In the genomic region with DNA sequence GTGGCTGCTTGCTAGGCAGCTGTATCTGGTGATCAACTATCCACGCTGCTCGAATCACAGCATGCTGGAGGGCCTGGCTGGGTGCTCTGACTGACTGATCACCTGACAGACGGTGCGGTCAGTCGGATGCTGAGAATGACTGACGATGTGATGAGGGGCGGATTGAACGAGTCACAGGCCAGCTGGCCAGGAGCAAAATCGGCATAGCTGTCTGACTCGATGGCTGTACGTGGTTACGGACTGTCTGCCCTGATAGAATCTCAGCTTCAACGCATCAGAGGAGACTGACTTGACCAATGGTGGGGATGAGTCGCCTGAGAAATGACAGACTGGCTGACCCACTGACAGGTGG, we compare ENCODE assay signal across 8 cellular contexts. TPM values are rescaled to one million over a fixed set of nuclear protein-coding genes. Genes with fewer than 3 reads are reported as not detected.
A peak's percentile ranks its signal among the peaks of the same experiment; 100 is the strongest.
DNase-seq lines count a peak whose midpoint lies in the region; ATAC-seq and TF ChIP-seq lines count a peak whose summit lies in the region.

No MANE protein-coding gene starts in this region.

- H3K27ac ChIP-seq in AG04450 (ENCODE audit: low read depth, low read length) (no peak overlapping the region), HUES48 (ENCODE audit: low read depth, low read length) (no peak overlapping the region), body of pancreas (peak overlapping the region in 3 of 4 donors; percentile 90 to 94 (median 90)), mucosa of rectum (ENCODE audit: low read depth in 2 of 2, low read length in 2 of 2) (peak overlapping the region; percentile 82 to 86)

- no peak for TF ChIP-seq CTCF in AG04450 (IDR thresholded peaks at IDR 0.05; ENCODE audit: low read depth, low read length)
- no peak for TF ChIP-seq CTCF in body of pancreas (IDR thresholded peaks at IDR 0.05)

- H3K9ac ChIP-seq in HUES48 (ENCODE audit: low read depth, low read length): no peak overlapping the region
- H3K9ac ChIP-seq in mucosa of rectum (ENCODE audit: low read depth in 1 of 2, low read length in 2 of 2): peak overlapping the region; percentile 78 to 90

- DNase-seq in AG04450 (ENCODE audit: low read depth, low spot score) (no peak), body of pancreas (no peak), T1000 (lab: John Stamatoyannopoulos, UW) (no peak), SW 1271 (lab: John Stamatoyannopoulos, UW) (no peak), NCI-H1048 (lab: John Stamatoyannopoulos, UW) (no peak)

- H3K4me3 ChIP-seq in AG04450 (ENCODE audit: low read depth, low read length) (peak overlapping the region; percentile 69), HUES48 (ENCODE audit: low read depth, low read length) (peak overlapping the region; percentile 76; the same call in 1 of the 2 replicates), body of pancreas (no peak overlapping the region), mucosa of rectum (ENCODE audit: low read length in 2 of 2) (peak overlapping the region; percentile 77 to 81)

- 55% methylated on average over 11 of the region's 14 CpGs; no CpG with 5 or more reads in 1 of the 2 donors for WGBS in body of pancreas, 2 donors

- TF ChIP-seq POLR2A in body of pancreas (IDR thresholded peaks at IDR 0.05): no peak

- ATAC-seq in body of pancreas (no peak), GM19467 (IDR thresholded peaks at IDR 0.05; ENCODE audit: unreplicated experiment) (no peak)

- intact Hi-C loops in body of pancreas (cut with DNase I): no loop called here

- no peaks in the 10 kb centered on the region for H3K9me3 ChIP-seq in AG04450 (ENCODE audit: control insufficient read depth, insufficient read depth, low read length)
- H3K9me3 ChIP-seq in HUES48 (ENCODE audit: control insufficient read depth, insufficient read depth, low read length): peaks cover 39% of the 10 kb centered on the region
- H3K9me3 ChIP-seq in body of pancreas: no peaks in the 10 kb centered on the region
- H3K9me3 ChIP-seq in mucosa of rectum (ENCODE audit: control insufficient read depth in 2 of 2, low read length in 2 of 2): no peaks in the 10 kb centered on the region

- H3K27me3 ChIP-seq in AG04450 (ENCODE audit: control insufficient read depth, insufficient read depth, low read length) (no peaks in the 10 kb centered on the region), HUES48 (ENCODE audit: control insufficient read depth, insufficient read depth, low read length) (no peaks in the 10 kb centered on the region), body of pancreas (no peaks in the 10 kb centered on the region), mucosa of rectum (ENCODE audit: control insufficient read depth in 2 of 2, insufficient read depth in 2 of 2, low read length in 2 of 2) (no peaks in the 10 kb centered on the region)

- peaks cover 14% of the 10 kb centered on the region; the same call in 1 of the 2 replicates for H3K4me1 ChIP-seq in HUES48 (ENCODE audit: control insufficient read depth, insufficient read depth, low read length)
- H3K4me1 ChIP-seq in body of pancreas: peaks cover 7% of the 10 kb centered on the region
- H3K4me1 ChIP-seq in mucosa of rectum (ENCODE audit: control insufficient read depth in 2 of 2, insufficient read depth in 2 of 2, low read length in 2 of 2): peaks cover 0 to 8% of the 10 kb centered on the region in 2 donors

- CTCF ChIA-PET in AG04450 (lab: Charles Lee): no interaction called here

- peaks cover 15% of the 10 kb centered on the region for H3K36me3 ChIP-seq in HUES48 (ENCODE audit: control insufficient read depth, insufficient read depth, low read length)
- no peaks in the 10 kb centered on the region for H3K36me3 ChIP-seq in body of pancreas (replicated peaks in 1 of 2; ENCODE audit: insufficient read depth in 1 of 2, low read depth in 2 of 2)
- peaks cover 0 to 6% of the 10 kb centered on the region in 2 donors for H3K36me3 ChIP-seq in mucosa of rectum (ENCODE audit: control insufficient read depth in 2 of 2, insufficient read depth in 2 of 2, low read length in 2 of 2)

- POLR2A ChIA-PET in AG04450 (lab: Yijun Ruan, JAX): interaction anchor here (1.3 to 2.0 kb wide), 2 partner anchors 19 to 42 kb away, joined by 3 to 9 read pairs; no protein-coding TSS in a partner anchor

RNA-seq across cellular contexts. Expression of gene SUV39H1, which starts 1.0 kb away (rescaled TPM):
- polyA plus RNA-seq in AG04450 (2011; rRNA removed): 2.4 and 3.1 TPM in 2 replicates
- 3.2 and 4.6 TPM in 2 replicates for polyA minus RNA-seq in AG04450 (2011; rRNA and poly(A)+ RNA removed)
- total RNA-seq in body of pancreas: 1 to 10 TPM; 2.1 to 2.6 TPM

RNA-seq across cellular contexts. Expression of gene WAS, which starts 11.9 kb away (rescaled TPM):
- 0.14 TPM in 1 of 2 replicates, not detected in the other for polyA plus RNA-seq in AG04450 (2011; rRNA removed)
- not detected in 2 replicates for polyA minus RNA-seq in AG04450 (2011; rRNA and poly(A)+ RNA removed)
- total RNA-seq in body of pancreas: 1 to 10 TPM in 1 of 2 donors, not detected in 1; 1.0 TPM

Comparison
In these comparisons a context has a peak if more than half of its experiments do, and no peak if none do; other contexts are left out.
1. H3K27ac ChIP-seq: peak in body of pancreas (3 of 4) and mucosa of rectum (2 of 2); none in AG04450 (single experiment) and HUES48 (single experiment).
2. H3K4me3 ChIP-seq: peak in AG04450 (single experiment), HUES48 (single experiment) and mucosa of rectum (2 of 2); none in body of pancreas (0 of 2).